In the genomic region with DNA sequence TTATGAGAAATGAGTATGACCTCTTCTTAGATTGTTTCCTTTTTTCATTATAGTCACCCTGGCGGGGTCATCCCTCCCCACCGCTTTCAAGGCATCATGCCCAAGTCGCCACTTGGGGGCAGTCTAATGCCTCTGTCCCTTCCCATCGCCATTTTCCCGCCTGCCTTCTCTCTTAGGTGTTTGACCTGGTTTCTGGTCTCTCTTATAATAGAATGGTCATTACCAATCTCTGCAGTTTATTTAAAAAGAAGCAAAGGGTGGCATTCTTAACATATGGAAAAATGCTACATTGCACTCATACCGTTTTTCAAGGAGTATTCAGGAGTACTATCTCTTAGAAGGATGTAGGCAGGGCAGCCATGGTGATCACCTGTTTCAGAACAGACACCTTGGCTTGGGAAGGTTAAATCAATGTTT, we compare ENCODE assay signal across 8 cellular contexts. TPM values are rescaled to one million over a fixed set of nuclear protein-coding genes. Genes with fewer than 3 reads are reported as not detected.
DNase-seq lines count a peak whose midpoint lies in the region; ATAC-seq and TF ChIP-seq lines count a peak whose summit lies in the region.

No MANE protein-coding gene starts in this region.

- no peak overlapping the region for H3K27ac ChIP-seq in ACC112 (ENCODE audit: low read depth, low read length)
- no peak overlapping the region for H3K27ac ChIP-seq in Panc1 (ENCODE audit: low read length)
- no peak overlapping the region for H3K27ac ChIP-seq in tibial artery

- no TSS peak for BruUV-seq in Panc1 (replicated peaks; lab: Mats Ljungman, UMichigan)

- no peaks in the 10 kb centered on the region for H3K4me1 Mint-ChIP-seq in activated T-cell treated with anti-CD3 and anti-CD28 coated beads, Interleukin-2, amount 50 U/mL, for 4 hours (ENCODE audit: low read depth)

- no peaks in the 10 kb centered on the region for H3K36me3 Mint-ChIP-seq in activated T-cell treated with anti-CD3 and anti-CD28 coated beads, Interleukin-2, amount 50 U/mL, for 4 hours (ENCODE audit: insufficient read depth)

- POLR2A ChIA-PET in Panc1 (lab: Charles Lee), result no interaction called here

- H3K36me3 ChIP-seq in ACC112 (ENCODE audit: insufficient read depth, low read length) (no peaks in the 10 kb centered on the region), Panc1 (ENCODE audit: control insufficient read depth, insufficient read depth, low read length) (no peaks in the 10 kb centered on the region), tibial artery (no peaks in the 10 kb centered on the region)

- in situ Hi-C loops in Panc1 (cut with HindIII; ENCODE audit: low pct_unique_long_range_greater_than_20kb, low sequenced_read_pairs), result no loop called here

- TF ChIP-seq CTCF in Panc1 (IDR thresholded peaks at IDR 0.05) (peak; percentile 93), tibial artery (IDR thresholded peaks at IDR 0.05) (peak; percentile 73 to 80)

- peaks cover 21% of the 10 kb centered on the region for H3K4me1 ChIP-seq in ACC112 (ENCODE audit: control insufficient read depth, insufficient read depth, low read length, unreplicated experiment)
- no peaks in the 10 kb centered on the region; the same call in 1 of the 2 replicates for H3K4me1 ChIP-seq in Panc1 (ENCODE audit: control insufficient read depth, insufficient read depth, low read length)
- H3K4me1 ChIP-seq in tibial artery, result peaks cover 0 to 22% (median 7%) of the 10 kb centered on the region in 4 donors

- no peaks in the 10 kb centered on the region for H3K79me2 ChIP-seq in ACC112 (ENCODE audit: control insufficient read depth, insufficient read depth, low read length, unreplicated experiment)

- H3K4me3 Mint-ChIP-seq in activated T-cell treated with anti-CD3 and anti-CD28 coated beads, Interleukin-2, amount 50 U/mL, for 4 hours, result no peak overlapping the region

- peak; percentile 58 for ATAC-seq in GM18519 (IDR thresholded peaks at IDR 0.05; ENCODE audit: low FRiP score, unreplicated experiment)
- ATAC-seq in Panc1, result peak; percentile 90
- ATAC-seq in activated T-cell treated with anti-CD3 and anti-CD28 coated beads, Interleukin-2, amount 50 U/mL, for 4 hours, result peak; percentile 57 to 81

- no peaks in the 10 kb centered on the region for H3K9me3 Mint-ChIP-seq in activated T-cell treated with anti-CD3 and anti-CD28 coated beads, Interleukin-2, amount 50 U/mL, for 4 hours

- H2AFZ ChIP-seq in ACC112 (ENCODE audit: low read length, unreplicated experiment), result peak overlapping the region; percentile 25

- H3K4me3 ChIP-seq in ACC112 (ENCODE audit: low read depth, low read length), result no peak overlapping the region
- H3K4me3 ChIP-seq in Panc1 (ENCODE audit: low read depth in 2 of 2, low read length in 2 of 2), result no peak overlapping the region
- no peak overlapping the region for H3K4me3 ChIP-seq in tibial artery

- CTCF ChIA-PET in Panc1 (lab: Charles Lee), result no interaction called here

- H3K27me3 Mint-ChIP-seq in activated T-cell treated with anti-CD3 and anti-CD28 coated beads, Interleukin-2, amount 50 U/mL, for 4 hours (ENCODE audit: low read depth), result peaks cover 7% of the 10 kb centered on the region

- intact Hi-C loops in Panc1 (cut with micrococcal nuclease; ENCODE audit: unreplicated experiment) (loop anchor here (5.0 kb wide), 2 partner anchors 99 to 329 kb away; a partner anchor contains a TSS), tibial artery (cut with DNase I; ENCODE audit: low total_unique reads) (loop anchor here (5.0 kb wide), 1 partner anchor 329 kb away; no protein-coding TSS in a partner anchor)

- no peaks in the 10 kb centered on the region for H3K27me3 ChIP-seq in ACC112 (ENCODE audit: insufficient read depth, low read length)
- peaks cover 2% of the 10 kb centered on the region; the same call in 1 of the 2 replicates for H3K27me3 ChIP-seq in Panc1 (ENCODE audit: control insufficient read depth, insufficient read depth, low read length)
- H3K27me3 ChIP-seq in tibial artery, result no peaks in the 10 kb centered on the region

- H3K9me3 ChIP-seq in Panc1 (ENCODE audit: control insufficient read depth, insufficient read depth, low read depth, low read length) (no peaks in the 10 kb centered on the region), tibial artery (no peaks in the 10 kb centered on the region)

- DNase-seq in LHCN-M2 (ENCODE audit: low read depth) (peak; percentile 55), Panc1 (ENCODE audit: low read depth, low spot score) (no peak), fibroblast of peridontal ligament (ENCODE audit: extremely low read depth) (peak; percentile 69), nucleus accumbens (lab: John Stamatoyannopoulos, UW) (peak in 44 of 56 donors; percentile 8 to 79 (median 33)), tibial artery (peak; percentile 52 to 72)
- peak; percentile 41 for DNase-seq in activated T-cell treated with anti-CD3 and anti-CD28 coated beads, Interleukin-2, amount 50 U/mL, for 4 hours

RNA-seq across cellular contexts. Expression of a gene that starts 25.2 kb away (rescaled TPM):
- 0.11 TPM in 1 of 2 replicates, not detected in the other for total RNA-seq in LHCN-M2 (2014; rRNA removed)
- 0.27 TPM for polyA plus RNA-seq in LHCN-M2 (2012)
- not detected for total RNA-seq in Panc1 (2021; ENCODE audit: unreplicated experiment)
- not detected for polyA plus RNA-seq in Panc1 (2012; ENCODE audit: insufficient read length)
- total RNA-seq in activated T-cell treated with anti-CD3 and anti-CD28 coated beads, Interleukin-2, amount 50 U/mL, for 4 hours, result not detected

RNA-seq across cellular contexts. Expression of a gene that starts 31.2 kb away (rescaled TPM):
- total RNA-seq in LHCN-M2 (2014; rRNA removed) (55.2 and 57.2 TPM in 2 replicates), Panc1 (2021; ENCODE audit: unreplicated experiment) (48.5 TPM)
- polyA plus RNA-seq in LHCN-M2 (2012), result 56.5 TPM
- 51.8 TPM for polyA plus RNA-seq in Panc1 (2012; ENCODE audit: insufficient read length)
- total RNA-seq in activated T-cell treated with anti-CD3 and anti-CD28 coated beads, Interleukin-2, amount 50 U/mL, for 4 hours, result 10 to 100 TPM; 54.9 to 63.6 (median 60.7) TPM
